In genomic region chr5:141951341-141951781, GRCh38 we compare ENCODE assay signal across 7 cellular contexts. TPM values are rescaled to one million over a fixed set of nuclear protein-coding genes. Genes with fewer than 3 reads are reported as not detected.
DNase-seq lines count a peak whose midpoint lies in the region; ATAC-seq and TF ChIP-seq lines count a peak whose summit lies in the region.

No MANE protein-coding gene starts in this region.

- no peak overlapping the region for H3K9ac ChIP-seq in SU-DHL-6 (ENCODE audit: low read length)

- H3K9me2 ChIP-seq in SU-DHL-6 (replicated peaks; ENCODE audit: insufficient read depth, low read length): no peaks in the 10 kb centered on the region

- peaks cover 85% of the 10 kb centered on the region for H3K4me1 Mint-ChIP-seq in endothelial cell (ENCODE audit: unreplicated experiment)

- H4K20me1 ChIP-seq in SU-DHL-6 (ENCODE audit: low read depth, low read length): no peaks in the 10 kb centered on the region

- no peaks in the 10 kb centered on the region for H3K9me3 ChIP-seq in SU-DHL-6 (ENCODE audit: insufficient read depth, low read length)

- H2AFZ ChIP-seq in SU-DHL-6 (ENCODE audit: low read depth, low read length, severe bottlenecking): no peak overlapping the region

- peaks cover 13% of the 10 kb centered on the region for H3K27me3 Mint-ChIP-seq in endothelial cell (ENCODE audit: unreplicated experiment)

- no peak overlapping the region for H3K4me3 ChIP-seq in SU-DHL-6 (ENCODE audit: insufficient read depth, low read length, poor library complexity, severe bottlenecking)

- H3K36me3 ChIP-seq in SU-DHL-6 (ENCODE audit: low read length): no peaks in the 10 kb centered on the region

- peak overlapping the region; percentile 84 for H3K4me3 Mint-ChIP-seq in endothelial cell (ENCODE audit: unreplicated experiment)

- H3F3A ChIP-seq in SU-DHL-6 (ENCODE audit: insufficient read depth): no peaks in the 10 kb centered on the region

- ATAC-seq in GM18519 (IDR thresholded peaks at IDR 0.05; ENCODE audit: low FRiP score, unreplicated experiment) (peak; percentile 66), HG02610 (IDR thresholded peaks at IDR 0.05; ENCODE audit: unreplicated experiment) (peak; percentile 78)

- peak overlapping the region; percentile 98 for H3K27ac Mint-ChIP-seq in endothelial cell (ENCODE audit: unreplicated experiment)

- H3K27me3 ChIP-seq in SU-DHL-6 (ENCODE audit: low read length): no peaks in the 10 kb centered on the region

- H3K27ac ChIP-seq in SU-DHL-6 (ENCODE audit: low read depth, low read length): no peak overlapping the region

- no peak overlapping the region for H3K4me2 ChIP-seq in SU-DHL-6 (ENCODE audit: low read depth, low read length, poor library complexity, severe bottlenecking)

- H3K9me3 Mint-ChIP-seq in endothelial cell (ENCODE audit: unreplicated experiment): no peaks in the 10 kb centered on the region

- DNase-seq in endothelial cell (ENCODE audit: low spot score) (peak; percentile 70), NCI-H446 treated with DMSO at 0.1 percent for 48 hours (lab: John Stamatoyannopoulos, UW) (no peak)
- DNase-seq in stimulated activated CD8-positive, alpha-beta memory T cell treated with anti-CD3 and anti-CD28 coated beads, Interleukin-4, amount 100 ng/mL, for 24 hours (ENCODE audit: low read depth): peak; percentile 17
- no peak for DNase-seq in activated effector memory CD4-positive, alpha-beta T cell treated with anti-CD3 and anti-CD28 coated beads, Interleukin-2, amount 50 U/mL, for 16 hours

- H3K79me2 ChIP-seq in SU-DHL-6 (ENCODE audit: insufficient read depth, low read length): no peaks in the 10 kb centered on the region

- TF ChIP-seq CTCF in SU-DHL-6 (IDR thresholded peaks at IDR 0.05; ENCODE audit: insufficient read depth, low read length, poor library complexity, severe bottlenecking): peak; percentile 42
- TF ChIP-seq CTCF in endothelial cell (IDR thresholded peaks at IDR 0.05; ENCODE audit: unreplicated experiment): peak; percentile 63

- peaks cover 52% of the 10 kb centered on the region for H3K36me3 Mint-ChIP-seq in endothelial cell (ENCODE audit: low read depth, unreplicated experiment)

RNA-seq across cellular contexts. Expression of gene PCDH12, which starts 6.6 kb away (rescaled TPM):
- 64.0 TPM for total RNA-seq in endothelial cell (ENCODE audit: unreplicated experiment)

RNA-seq across cellular contexts. Expression of gene RNF14, which starts 17.5 kb away (rescaled TPM):
- total RNA-seq in endothelial cell (ENCODE audit: unreplicated experiment): 51.6 TPM

RNA-seq across cellular contexts. Expression of gene DELE1, which starts 27.7 kb away (rescaled TPM):
- 115 TPM for total RNA-seq in endothelial cell (ENCODE audit: unreplicated experiment)

Comparison
In these comparisons a context has a peak if more than half of its experiments do, and no peak if none do; other contexts are left out.
1. DNase-seq: peak in endothelial cell (single experiment) and stimulated activated CD8-positive, alpha-beta memory T cell treated with anti-CD3 and anti-CD28 coated beads, Interleukin-4, amount 100 ng/mL, for 24 hours (single experiment); none in NCI-H446 treated with DMSO at 0.1 percent for 48 hours (single experiment) and activated effector memory CD4-positive, alpha-beta T cell treated with anti-CD3 and anti-CD28 coated beads, Interleukin-2, amount 50 U/mL, for 16 hours (single experiment).